ENCODE assay signal across 19 cellular contexts in the genomic region with DNA sequence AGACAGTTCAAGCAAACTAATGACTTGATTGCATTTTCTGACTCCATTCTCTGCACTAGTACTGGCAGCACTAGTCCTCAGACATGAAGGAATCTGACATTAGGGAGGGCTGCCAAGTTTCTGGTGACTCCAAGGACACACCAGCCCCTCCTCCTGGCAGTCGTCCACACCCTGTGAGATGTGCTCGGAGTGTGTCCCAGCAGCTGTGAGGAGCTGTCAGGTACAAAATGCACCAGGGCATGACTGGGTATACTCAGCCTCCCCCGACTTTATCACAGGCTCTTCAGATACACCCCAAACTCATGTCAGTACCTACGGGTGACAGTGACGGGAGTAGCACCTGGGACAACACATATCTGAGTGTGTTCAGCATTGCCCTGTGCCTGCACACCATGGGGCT. TPM values are rescaled to one million over a fixed set of nuclear protein-coding genes. Genes with fewer than 3 reads are reported as not detected.
DNase-seq lines count a peak whose midpoint lies in the region; FAIRE-seq and TF ChIP-seq lines count a peak whose summit lies in the region.
"Had no signal": no experiment of that assay in that cellular context is flagged by ENCODE, and none has a peak within 500 bp of the region (broad histone marks: within the 10 kb centered on the region; RNA-seq: fewer than 3 reads in every experiment).

No MANE protein-coding gene starts in this region.

- FAIRE-seq in kidney (lab: Jason Lieb, UNC) (no peak), small intestine (lab: Jason Lieb, UNC) (no peak)
- FAIRE-seq: GM12878, HTR-8/SVneo had no signal

- H3K4me2 ChIP-seq in mesenchymal stem cell (ENCODE audit: low read length, poor library complexity, severe bottlenecking): no peak overlapping the region
- H3K4me2 ChIP-seq: GM23338 had no signal

- 34 to 47% methylated on average over 5 of the region's 5 CpGs for WGBS in esophagus, 2 donors
- WGBS in small intestine, 3 donors: 43 to 64% (median 55%) methylated on average over 5 of the region's 5 CpGs
- 83% methylated on average over 5 of the region's 5 CpGs for WGBS in mesenchymal stem cell

- H2BK12ac ChIP-seq in mesenchymal stem cell (ENCODE audit: low read length in 2 of 2): no peak overlapping the region

- no peak overlapping the region for H4K8ac ChIP-seq in mesenchymal stem cell (ENCODE audit: low read length)

- no peaks in the 10 kb centered on the region for H3K79me1 ChIP-seq in mesenchymal stem cell (replicated peaks; ENCODE audit: low read length, poor library complexity, severe bottlenecking)

- H3K23ac ChIP-seq in mesenchymal stem cell (ENCODE audit: low read length in 2 of 2): no peak overlapping the region

- intact Hi-C loops in kidney (cut with DNase I): no loop called here

- no peak overlapping the region for H3K14ac ChIP-seq in mesenchymal stem cell (ENCODE audit: low read length in 2 of 2)

- H3K27me3 ChIP-seq in esophagus (ENCODE audit: control insufficient read depth in 1 of 2, insufficient read depth in 2 of 2, low read length in 2 of 2) (no peaks in the 10 kb centered on the region), small intestine (ENCODE audit: control insufficient read depth in 2 of 2, insufficient read depth in 2 of 2, low read length in 2 of 2) (no peaks in the 10 kb centered on the region), mesenchymal stem cell (ENCODE audit: control insufficient read depth in 1 of 2, insufficient read depth in 1 of 2, low read length in 2 of 2) (peaks cover 36 to 58% of the 10 kb centered on the region in 2 experiments)

- H2BK5ac ChIP-seq in mesenchymal stem cell (ENCODE audit: low read depth, low read length, poor library complexity, severe bottlenecking): no peak overlapping the region

- peaks cover 0 to 7% of the 10 kb centered on the region in 2 donors for H3K9me3 ChIP-seq in esophagus (ENCODE audit: control insufficient read depth in 2 of 2, insufficient read depth in 1 of 2, low read depth in 1 of 2, low read length in 1 of 2)
- H3K9me3 ChIP-seq in kidney (ENCODE audit: control insufficient read depth in 1 of 2, low read length in 2 of 2): peaks cover 4 to 7% of the 10 kb centered on the region in 2 donors
- H3K9me3 ChIP-seq in small intestine (ENCODE audit: control insufficient read depth, low read depth): no peaks in the 10 kb centered on the region
- peaks cover 22% of the 10 kb centered on the region for H3K9me3 ChIP-seq in mesenchymal stem cell (ENCODE audit: control insufficient read depth, low read length)

- no peak overlapping the region for H2BK120ac ChIP-seq in mesenchymal stem cell (ENCODE audit: low read depth, low read length)

- H2AK5ac ChIP-seq in mesenchymal stem cell (ENCODE audit: low read length, severe bottlenecking): no peak overlapping the region

- no peak overlapping the region for H3K9ac ChIP-seq in kidney (ENCODE audit: low read length in 2 of 2)
- H3K9ac ChIP-seq in mesenchymal stem cell (ENCODE audit: low read length): no peak overlapping the region

- H3K4me1 ChIP-seq in esophagus (ENCODE audit: control insufficient read depth in 2 of 2, insufficient read depth in 2 of 2, low read length in 1 of 2) (peaks cover 4 to 22% of the 10 kb centered on the region in 2 donors), kidney (ENCODE audit: control insufficient read depth in 1 of 2, insufficient read depth in 1 of 2, low read depth in 1 of 2, low read length in 2 of 2) (peaks cover 0 to 5% of the 10 kb centered on the region in 2 donors), small intestine (ENCODE audit: control insufficient read depth in 2 of 2, insufficient read depth in 1 of 2, low read depth in 1 of 2, low read length in 1 of 2) (no peaks in the 10 kb centered on the region), mesenchymal stem cell (ENCODE audit: control insufficient read depth, insufficient read depth, low read depth, low read length) (peaks cover 2% of the 10 kb centered on the region)

- H2BK15ac ChIP-seq in mesenchymal stem cell (ENCODE audit: low read depth, poor library complexity, severe bottlenecking): no peak overlapping the region

- no peak for TF ChIP-seq CTCF in kidney (IDR thresholded peaks at IDR 0.05; ENCODE audit: borderline replicate concordance, extremely low read depth, insufficient read depth)

- H4K91ac ChIP-seq in mesenchymal stem cell (ENCODE audit: low read length): no peak overlapping the region

- H3K4ac ChIP-seq in mesenchymal stem cell (ENCODE audit: low read depth in 1 of 2, low read length in 2 of 2): no peak overlapping the region

- DNase-seq in RPMI7951 (ENCODE audit: low read depth) (peak; percentile 7), kidney (peak; percentile 86), small intestine (peak; percentile 57), iPS-NIHi7 (ENCODE audit: extremely low spot score) (no peak), mesenchymal stem cell (no peak), ureter (ENCODE audit: low spot score) (no peak)
- DNase-seq: ACHN; Calu3; CD4-positive, alpha-beta T cell; NCI-H1417 treated with DMSO at 0.1 percent for 48 hours; NCI-H2029; NCI-H524 treated with DMSO at 0.1 percent for 48 hours; PC-3 had no signal

- H3K36me3 ChIP-seq in esophagus (ENCODE audit: control insufficient read depth in 2 of 2, insufficient read depth in 2 of 2, low read length in 1 of 2) (no peaks in the 10 kb centered on the region), kidney (ENCODE audit: control insufficient read depth in 1 of 2, insufficient read depth in 2 of 2, low read length in 2 of 2) (no peaks in the 10 kb centered on the region), small intestine (ENCODE audit: control insufficient read depth in 2 of 2, insufficient read depth in 2 of 2, low read length in 2 of 2) (no peaks in the 10 kb centered on the region), mesenchymal stem cell (ENCODE audit: control insufficient read depth in 1 of 2, insufficient read depth in 2 of 2, low read depth in 1 of 2, low read length in 2 of 2) (peaks cover 0 to 3% of the 10 kb centered on the region in 2 experiments)

- peak overlapping the region; percentile 39 to 76 for H3K27ac ChIP-seq in esophagus (ENCODE audit: low read depth in 2 of 2, low read length in 1 of 2)
- no peak overlapping the region for H3K27ac ChIP-seq in kidney (ENCODE audit: low read depth in 2 of 2, low read length in 2 of 2)
- no peak overlapping the region for H3K27ac ChIP-seq in small intestine (ENCODE audit: low read depth in 1 of 2, low read length in 1 of 2)
- H3K27ac ChIP-seq in mesenchymal stem cell (ENCODE audit: low read length, poor library complexity, severe bottlenecking): no peak overlapping the region

- no peak overlapping the region for H3K18ac ChIP-seq in mesenchymal stem cell (ENCODE audit: low read depth in 1 of 2, low read length in 2 of 2)

- H2AFZ ChIP-seq in mesenchymal stem cell (ENCODE audit: low read depth, low read length): no peak overlapping the region
- H2AFZ ChIP-seq: GM23338 had no signal

- no peak overlapping the region for H3K4me3 ChIP-seq in esophagus (ENCODE audit: low read depth in 1 of 2, low read length in 2 of 2)
- no peak overlapping the region for H3K4me3 ChIP-seq in kidney (ENCODE audit: low read length in 2 of 2)
- no peak overlapping the region for H3K4me3 ChIP-seq in small intestine (ENCODE audit: low read depth in 1 of 2, low read length in 2 of 2)
- no peak overlapping the region for H3K4me3 ChIP-seq in mesenchymal stem cell (ENCODE audit: insufficient read depth in 1 of 2, low read depth in 1 of 2, low read length in 2 of 2)
- H3K4me3 ChIP-seq: GM12878, GM23338 had no signal

RNA-seq across cellular contexts. Expression of a gene that starts 43.1 kb away (rescaled TPM):
- not detected in 2 replicates for total RNA-seq in RPMI7951 (2014; rRNA removed; shearing (Covaris generic))
- polyA plus RNA-seq in esophagus: 1 to 10 TPM; 1.3 to 2.3 TPM
- 3.1 TPM for total RNA-seq in kidney
- 0.17 TPM for polyA plus RNA-seq in kidney (ENCODE audit: insufficient read depth, low read depth, low replicate concordance)
- under 1 TPM in 1 of 3 donors, not detected in 2; 0.09 TPM for polyA plus RNA-seq in small intestine
- polyA plus RNA-seq in mesenchymal stem cell (2013, experiment 1 of 2): not detected
- polyA plus RNA-seq in mesenchymal stem cell (2013, experiment 2 of 2): not detected
- total RNA-seq in ureter: 0.96 TPM
- total RNA-seq: B cell, Calu3, G401, GM12878, GM23338 had no signal
- polyA plus RNA-seq: GM23338 had no signal

Comparison
In these comparisons a context has a peak if more than half of its experiments do, and no peak if none do; other contexts are left out.
1. DNase-seq: peak in RPMI7951 (single experiment), kidney (single experiment) and small intestine (single experiment); none in iPS-NIHi7 (single experiment), mesenchymal stem cell (single experiment) and ureter (single experiment).
2. H3K27ac ChIP-seq: peak in esophagus (2 of 2); none in kidney (0 of 2), small intestine (0 of 2) and mesenchymal stem cell (single experiment).